Comparison of ENCODE assay signal across 27 cellular contexts in genomic region chr10:43980715-43981114, GRCh38.
"Had no signal": no experiment of that assay in that cellular context is flagged by ENCODE, and none has a peak within 500 bp of the region (broad histone marks: within the 10 kb centered on the region; RNA-seq: fewer than 3 reads in every experiment).

No MANE protein-coding gene starts in this region.

- H3K36me3 Mint-ChIP-seq: activated naive CD8-positive, alpha-beta T cell treated with anti-CD3 and anti-CD28 coated beads for 36 hours; memory B cell; neural progenitor cell had no signal

- H3K4me3 ChIP-seq: breast epithelium, coronary artery, esophagus squamous epithelium, gastrocnemius medialis, heart left ventricle, mucosa of descending colon, neural progenitor cell, ovary, psoas muscle, right atrium auricular region, thyroid gland, uterus had no signal

- H3K4me3 Mint-ChIP-seq: activated naive CD8-positive, alpha-beta T cell treated with anti-CD3 and anti-CD28 coated beads for 36 hours; activated T-cell treated with anti-CD3 and anti-CD28 coated beads, Interleukin-2, amount 50 U/mL, for 4 hours; memory B cell; neural progenitor cell; stimulated activated naive CD8-positive, alpha-beta T cell treated with anti-CD3 and anti-CD28 coated beads, Interleukin-15, Interleukin-2, amounts not matched to agents 100 ng/mL and 50 ng/mL, for 24 hours; T-helper 17 cell had no signal

- ATAC-seq: activated T-cell treated with anti-CD3 and anti-CD28 coated beads, Interleukin-2, amount 50 U/mL, for 4 hours; mucosa of descending colon; psoas muscle; T-helper 17 cell had no signal

- DNase-seq: activated CD4-positive, CD25-positive, alpha-beta regulatory T cell treated with anti-CD3 and anti-CD28 coated beads, Interleukin-2, amount 50 U/mL, for 72 hours; activated CD8-positive, alpha-beta memory T cell treated with anti-CD3 and anti-CD28 coated beads, Interleukin-2, amount 50 U/mL, for 48 hours; activated naive CD4-positive, alpha-beta T cell treated with Interleukin-2 at 50 U/mL for 16 hours; activated naive CD8-positive, alpha-beta T cell treated with anti-CD3 and anti-CD28 coated beads for 36 hours; activated T-cell treated with anti-CD3 and anti-CD28 coated beads, Interleukin-2, amount 50 U/mL, for 4 hours; cerebellar nuclear complex; esophagus squamous epithelium; gastrocnemius medialis; left cardiac atrium; mucosa of descending colon; ovary; psoas muscle; stimulated activated CD4-positive, alpha-beta T cell treated with anti-CD3 and anti-CD28 coated beads, Interleukin-12 subunit alpha, Interleukin-12 subunit beta, amount 100 ng/mL, for 4 hours; stimulated activated CD4-positive, alpha-beta T cell treated with anti-CD3 and anti-CD28 coated beads, Interleukin-4, amount 100 ng/mL, for 4 hours; substantia nigra; SW 1271; T-helper 17 cell; thyroid gland; uterus had no signal

- H3K27ac ChIP-seq: breast epithelium, coronary artery, neural progenitor cell, ovary, psoas muscle, right atrium auricular region, thyroid gland, uterus, VCaP had no signal

- H3K4me1 ChIP-seq: breast epithelium, esophagus squamous epithelium, gastrocnemius medialis, neural progenitor cell, psoas muscle, thyroid gland, uterus had no signal

- H2AFZ ChIP-seq: neural progenitor cell had no signal

- H3K27me3 Mint-ChIP-seq: activated naive CD8-positive, alpha-beta T cell treated with anti-CD3 and anti-CD28 coated beads for 36 hours; stimulated activated naive CD8-positive, alpha-beta T cell treated with anti-CD3 and anti-CD28 coated beads, Interleukin-15, Interleukin-2, amounts not matched to agents 100 ng/mL and 50 ng/mL, for 24 hours; T-helper 17 cell had no signal

- H3K27me3 ChIP-seq: breast epithelium, esophagus squamous epithelium, gastrocnemius medialis, heart left ventricle, neural progenitor cell, ovary, right atrium auricular region, thyroid gland, uterus had no signal

- H3K27ac Mint-ChIP-seq: activated naive CD8-positive, alpha-beta T cell treated with anti-CD3 and anti-CD28 coated beads for 36 hours; memory B cell; neural progenitor cell had no signal

- H3K9me3 Mint-ChIP-seq: activated T-cell treated with anti-CD3 and anti-CD28 coated beads, Interleukin-2, amount 50 U/mL, for 4 hours; neural progenitor cell; stimulated activated naive CD8-positive, alpha-beta T cell treated with anti-CD3 and anti-CD28 coated beads, Interleukin-15, Interleukin-2, amounts not matched to agents 100 ng/mL and 50 ng/mL, for 24 hours had no signal

- H3K4me2 ChIP-seq: neural progenitor cell had no signal

- H3K9me3 ChIP-seq: breast epithelium, esophagus squamous epithelium, gastrocnemius medialis, heart left ventricle, mucosa of descending colon, ovary, psoas muscle, right atrium auricular region, thyroid gland, uterus had no signal

- H3K9ac ChIP-seq: neural progenitor cell had no signal

- H3K4me1 Mint-ChIP-seq: memory B cell had no signal

- H3K36me3 ChIP-seq: breast epithelium, esophagus squamous epithelium, gastrocnemius medialis, heart left ventricle, neural progenitor cell, ovary, right atrium auricular region, thyroid gland, uterus had no signal
